20 cellular contexts compared by ENCODE assay signal in the genomic region with DNA sequence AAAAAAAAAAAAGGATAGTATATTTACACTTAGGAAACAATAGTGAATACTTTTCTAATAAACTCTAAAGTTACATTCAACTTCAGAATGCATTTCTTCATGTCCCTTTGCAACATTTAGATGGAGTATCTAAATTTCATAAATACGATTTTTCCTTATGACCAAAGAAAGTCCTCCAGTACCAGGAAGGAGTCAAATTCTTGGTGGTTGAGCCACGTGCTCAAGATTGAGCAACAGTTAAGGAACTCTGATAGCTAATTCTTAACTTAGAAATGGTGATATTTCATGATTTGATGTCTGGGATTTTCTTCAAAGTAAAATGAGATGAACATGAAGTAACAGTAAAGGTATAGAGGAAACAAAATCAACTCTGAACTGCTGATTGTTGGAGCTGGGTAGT.
DNase-seq lines count a peak whose midpoint lies in the region; TF ChIP-seq lines count a peak whose summit lies in the region.
"Had no signal": no experiment of that assay in that cellular context is flagged by ENCODE, and none has a peak within 500 bp of the region (broad histone marks: within the 10 kb centered on the region; RNA-seq: fewer than 3 reads in every experiment).

No MANE protein-coding gene starts in this region.

- DNase-seq in ELR (ENCODE audit: low read depth) (peak; percentile 42), MV-4-11 (lab: John Stamatoyannopoulos, UW) (peak; percentile 49), fibroblast of lung (ENCODE audit: low read depth in 2 of 2) (peak; percentile 73 to 76), renal cortical epithelial cell (ENCODE audit: low read depth) (peak; percentile 76), SW 1271 (lab: John Stamatoyannopoulos, UW) (no peak), NCI-H2196 (lab: John Stamatoyannopoulos, UW; ENCODE audit: unreplicated experiment) (no peak), nucleus accumbens (lab: John Stamatoyannopoulos, UW) (no peak)
- DNase-seq: activated CD4-positive, alpha-beta memory T cell treated with anti-CD3 and anti-CD28 coated beads, Interleukin-2, amount 10 ng/mL, durations not matched to agents 7 days and 5 days; activated naive CD4-positive, alpha-beta T cell treated with anti-CD3 and anti-CD28 coated beads for 36 hours; activated T-cell treated with anti-CD3 and anti-CD28 coated beads, Interleukin-2, amount 50 U/mL, for 4 hours; Caco-2; cortex of kidney; KG1; mucosa of descending colon; NCI-H1417 treated with DMSO at 0.1 percent for 48 hours; NCI-H2171 treated with DMSO at 0.1 percent for 48 hours; NCI-H774; OCI-M1; SHP77 had no signal

- no peak overlapping the region for H3K4me2 ChIP-seq in fibroblast of lung (ENCODE audit: extremely low read depth, insufficient read depth, low read length)
- H3K4me2 ChIP-seq: neural progenitor cell had no signal

- no peaks in the 10 kb centered on the region for H4K20me1 ChIP-seq in fibroblast of lung (ENCODE audit: control insufficient read depth, extremely low read depth, insufficient read depth, low read length)

- no peak overlapping the region for H3K27ac ChIP-seq in fibroblast of lung (ENCODE audit: insufficient read depth, low read length)
- H3K27ac ChIP-seq: neural progenitor cell had no signal

- H2AFZ ChIP-seq in fibroblast of lung (ENCODE audit: low read length): no peak overlapping the region
- H2AFZ ChIP-seq: neural progenitor cell had no signal

- peaks cover 2% of the 10 kb centered on the region for H3K4me1 ChIP-seq in fibroblast of lung (ENCODE audit: control insufficient read depth, extremely low read depth, insufficient read depth, low read length)
- H3K4me1 ChIP-seq: neural progenitor cell had no signal

- TF ChIP-seq CTCF in fibroblast of lung (conservative IDR thresholded peaks at IDR 0.05 in 1 of 2, IDR thresholded peaks at IDR 0.05 in 1 of 2; ENCODE audit: low read depth in 1 of 2, low read length in 2 of 2): no peak

- no peak overlapping the region for H3K4me3 ChIP-seq in fibroblast of lung (replicated peaks in 1 of 4; ENCODE audit: control extremely low read depth in 1 of 4, insufficient read depth in 1 of 4, low read depth in 3 of 4, low read length in 4 of 4)
- H3K4me3 ChIP-seq: mucosa of descending colon, neural progenitor cell had no signal

- H3K9ac ChIP-seq in fibroblast of lung (ENCODE audit: insufficient read depth, low read length): no peak overlapping the region
- H3K9ac ChIP-seq: neural progenitor cell had no signal

- H3K9me3 ChIP-seq in fibroblast of lung (ENCODE audit: control insufficient read depth, insufficient read depth, low read depth, low read length): no peaks in the 10 kb centered on the region
- H3K9me3 ChIP-seq: Caco-2, mucosa of descending colon had no signal

- no peaks in the 10 kb centered on the region for H3K27me3 ChIP-seq in fibroblast of lung (ENCODE audit: control insufficient read depth, insufficient read depth, low read length)
- H3K27me3 ChIP-seq: neural progenitor cell had no signal

- H3K36me3 ChIP-seq in fibroblast of lung (ENCODE audit: control insufficient read depth, insufficient read depth, low read length): no peaks in the 10 kb centered on the region
- H3K36me3 ChIP-seq: neural progenitor cell had no signal

- no peaks in the 10 kb centered on the region for H3K79me2 ChIP-seq in fibroblast of lung (ENCODE audit: control insufficient read depth, insufficient read depth, low read length)

Comparison
In these comparisons a context has a peak if more than half of its experiments do, and no peak if none do; other contexts are left out.
1. DNase-seq: peak in ELR (single experiment), MV-4-11 (single experiment), fibroblast of lung (2 of 2) and renal cortical epithelial cell (single experiment); none in SW 1271 (0 of 2), NCI-H2196 (single experiment) and nucleus accumbens (0 of 56).